In the genomic region with DNA sequence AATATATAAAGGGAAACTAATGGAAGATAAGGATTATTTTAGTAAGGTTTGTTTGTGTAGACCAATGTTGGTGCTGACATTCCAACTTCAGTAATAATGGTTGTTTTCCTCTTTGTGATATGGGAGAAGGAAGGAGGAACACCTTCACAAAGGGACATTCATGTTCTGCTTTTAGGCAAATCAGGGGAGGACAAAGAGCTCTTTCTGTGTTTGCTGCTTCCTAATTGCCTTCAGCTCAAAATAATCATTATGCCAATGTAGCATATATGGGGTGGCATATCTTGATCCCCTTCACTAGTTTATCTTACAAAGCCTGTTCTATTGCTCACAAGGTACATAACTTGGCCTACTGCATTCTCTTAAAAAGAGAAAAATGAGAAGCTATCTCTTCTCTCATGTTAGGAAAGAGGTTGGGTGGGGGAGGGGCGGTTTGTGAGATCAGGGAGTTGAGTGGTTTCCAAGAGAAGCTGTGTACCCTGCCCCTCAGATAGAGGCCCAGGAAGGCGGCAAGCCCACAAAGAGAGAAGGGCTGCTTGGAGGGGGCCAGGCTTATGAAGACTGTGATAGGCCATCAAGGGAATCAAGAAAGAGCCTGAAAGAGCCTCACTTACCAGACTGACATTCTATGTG, we compare ENCODE assay signal across 1 cellular context.
TF ChIP-seq lines count a peak whose summit lies in the region.

No MANE protein-coding gene starts in this region.

TF ChIP-seq in HepG2, 621 proteins besides CTCF, POLR2A, EP300 and RAD21 (continued from another document and continues in another):
- TF ChIP-seq NKX3-1 (CRISPR knock-in tag; IDR thresholded peaks at IDR 0.05), result no peak
- no peak for TF ChIP-seq ZFP37 (CRISPR knock-in tag; IDR thresholded peaks at IDR 0.05; ENCODE audit: borderline replicate concordance)
- TF ChIP-seq, protein P1, sequence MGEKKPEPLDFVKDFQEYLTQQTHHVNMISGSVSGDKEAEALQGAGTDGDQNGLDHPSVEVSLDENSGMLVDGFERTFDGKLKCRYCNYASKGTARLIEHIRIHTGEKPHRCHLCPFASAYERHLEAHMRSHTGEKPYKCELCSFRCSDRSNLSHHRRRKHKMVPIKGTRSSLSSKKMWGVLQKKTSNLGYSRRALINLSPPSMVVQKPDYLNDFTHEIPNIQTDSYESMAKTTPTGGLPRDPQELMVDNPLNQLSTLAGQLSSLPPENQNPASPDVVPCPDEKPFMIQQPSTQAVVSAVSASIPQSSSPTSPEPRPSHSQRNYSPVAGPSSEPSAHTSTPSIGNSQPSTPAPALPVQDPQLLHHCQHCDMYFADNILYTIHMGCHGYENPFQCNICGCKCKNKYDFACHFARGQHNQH (CRISPR knock-in tag; IDR thresholded peaks at IDR 0.05), result peak; percentile 71
- TF ChIP-seq MYC (CRISPR knock-in tag; IDR thresholded peaks at IDR 0.05; ENCODE audit: borderline replicate concordance), result no peak
- TF ChIP-seq SNRNP70 (IDR thresholded peaks at IDR 0.05; ENCODE audit: low read depth, low read length), result no peak
- TF ChIP-seq, protein P2, sequence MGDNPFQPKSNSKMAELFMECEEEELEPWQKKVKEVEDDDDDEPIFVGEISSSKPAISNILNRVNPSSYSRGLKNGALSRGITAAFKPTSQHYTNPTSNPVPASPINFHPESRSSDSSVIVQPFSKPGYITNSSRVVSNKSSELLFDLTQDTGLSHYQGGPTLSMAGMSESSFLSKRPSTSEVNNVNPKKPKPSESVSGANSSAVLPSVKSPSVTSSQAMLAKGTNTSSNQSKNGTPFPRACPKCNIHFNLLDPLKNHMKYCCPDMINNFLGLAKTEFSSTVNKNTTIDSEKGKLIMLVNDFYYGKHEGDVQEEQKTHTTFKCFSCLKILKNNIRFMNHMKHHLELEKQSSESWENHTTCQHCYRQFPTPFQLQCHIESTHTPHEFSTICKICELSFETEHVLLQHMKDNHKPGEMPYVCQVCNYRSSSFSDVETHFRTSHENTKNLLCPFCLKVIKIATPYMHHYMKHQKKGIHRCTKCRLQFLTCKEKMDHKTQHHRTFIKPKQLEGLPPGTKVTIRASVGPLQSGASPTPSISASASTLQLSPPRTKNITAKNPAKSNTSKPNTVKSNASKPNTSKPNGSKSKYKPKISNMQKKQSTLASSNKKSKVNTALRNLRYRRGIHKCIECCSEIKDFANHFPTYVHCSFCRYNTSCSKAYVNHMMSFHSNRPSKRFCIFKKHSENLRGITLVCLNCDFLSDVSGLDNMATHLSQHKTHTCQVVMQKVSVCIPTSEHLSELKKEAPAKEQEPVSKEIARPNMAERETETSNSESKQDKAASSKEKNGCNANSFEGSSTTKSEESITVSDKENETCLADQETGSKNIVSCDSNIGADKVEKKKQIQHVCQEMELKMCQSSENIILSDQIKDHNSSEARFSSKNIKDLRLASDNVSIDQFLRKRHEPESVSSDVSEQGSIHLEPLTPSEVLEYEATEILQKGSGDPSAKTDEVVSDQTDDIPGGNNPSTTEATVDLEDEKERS (CRISPR knock-in tag; IDR thresholded peaks at IDR 0.05), result no peak
- peak; percentile 74 for TF ChIP-seq ZMYM3 (CRISPR knock-in tag; IDR thresholded peaks at IDR 0.05)
- peak; percentile 71; the same call in 1 of the 2 replicates for TF ChIP-seq TSC22D2 (CRISPR knock-in tag; IDR thresholded peaks at IDR 0.05; ENCODE audit: borderline replicate concordance)
- TF ChIP-seq MEIS2 (CRISPR knock-in tag; IDR thresholded peaks at IDR 0.05), result no peak
- TF ChIP-seq ATF2 (CRISPR knock-in tag; IDR thresholded peaks at IDR 0.05), result peak; percentile 72; the same call in 1 of the 2 replicates
- TF ChIP-seq BCL6 (CRISPR knock-in tag; IDR thresholded peaks at IDR 0.05), result peak; percentile 85
- no peak for TF ChIP-seq KAT2B (IDR thresholded peaks at IDR 0.05; ENCODE audit: borderline replicate concordance, low read depth, low read length)
- TF ChIP-seq CREB1 (IDR thresholded peaks at IDR 0.05), result no peak
- peak; percentile 67 for TF ChIP-seq CREB1 (CRISPR knock-in tag; IDR thresholded peaks at IDR 0.05)
- peak; percentile 58; the same call in 1 of the 2 replicates for TF ChIP-seq KDM4B (CRISPR knock-in tag; IDR thresholded peaks at IDR 0.05)
- TF ChIP-seq KDM6A (CRISPR knock-in tag; IDR thresholded peaks at IDR 0.05; ENCODE audit: low read depth), result peak; percentile 77
- TF ChIP-seq IRF9 (CRISPR knock-in tag; IDR thresholded peaks at IDR 0.05; ENCODE audit: borderline replicate concordance), result no peak
- peak; percentile 97 for TF ChIP-seq SALL1 (CRISPR knock-in tag; IDR thresholded peaks at IDR 0.05)
- peak; percentile 54 for TF ChIP-seq HDAC2 (CRISPR knock-in tag; IDR thresholded peaks at IDR 0.05)
- no peak for TF ChIP-seq AKNA (CRISPR knock-in tag; IDR thresholded peaks at IDR 0.05; ENCODE audit: borderline replicate concordance)
- peak; percentile 78 for TF ChIP-seq CREM (IDR thresholded peaks at IDR 0.05)
- no peak for TF ChIP-seq CREM (CRISPR knock-in tag; IDR thresholded peaks at IDR 0.05)
- peak; percentile 36; the same call in 1 of the 2 replicates for TF ChIP-seq SMC3 (IDR thresholded peaks at IDR 0.05; ENCODE audit: low read length)
- no peak for TF ChIP-seq MAZ (IDR thresholded peaks at IDR 0.05; ENCODE audit: borderline replicate concordance, low read depth, low read length)
- TF ChIP-seq MAZ (CRISPR knock-in tag; IDR thresholded peaks at IDR 0.05; ENCODE audit: low read depth), result 0 out of 2 replicates have a peak, but pooled peaks have one; percentile 10
- no peak for TF ChIP-seq ZNF589 (CRISPR knock-in tag; conservative IDR thresholded peaks at IDR 0.05)
- no peak for TF ChIP-seq MEIS1 (CRISPR knock-in tag; IDR thresholded peaks at IDR 0.05; ENCODE audit: borderline replicate concordance)
- peak; percentile 81 for TF ChIP-seq ZNF792 (CRISPR knock-in tag; IDR thresholded peaks at IDR 0.05)
- TF ChIP-seq FOXO1 (CRISPR knock-in tag; IDR thresholded peaks at IDR 0.05), result peak; percentile 71; the same call in 1 of the 2 replicates
- TF ChIP-seq, protein P3, sequence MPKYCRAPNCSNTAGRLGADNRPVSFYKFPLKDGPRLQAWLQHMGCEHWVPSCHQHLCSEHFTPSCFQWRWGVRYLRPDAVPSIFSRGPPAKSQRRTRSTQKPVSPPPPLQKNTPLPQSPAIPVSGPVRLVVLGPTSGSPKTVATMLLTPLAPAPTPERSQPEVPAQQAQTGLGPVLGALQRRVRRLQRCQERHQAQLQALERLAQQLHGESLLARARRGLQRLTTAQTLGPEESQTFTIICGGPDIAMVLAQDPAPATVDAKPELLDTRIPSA (CRISPR knock-in tag; IDR thresholded peaks at IDR 0.05; ENCODE audit: borderline replicate concordance), result no peak
- TF ChIP-seq, protein P4, sequence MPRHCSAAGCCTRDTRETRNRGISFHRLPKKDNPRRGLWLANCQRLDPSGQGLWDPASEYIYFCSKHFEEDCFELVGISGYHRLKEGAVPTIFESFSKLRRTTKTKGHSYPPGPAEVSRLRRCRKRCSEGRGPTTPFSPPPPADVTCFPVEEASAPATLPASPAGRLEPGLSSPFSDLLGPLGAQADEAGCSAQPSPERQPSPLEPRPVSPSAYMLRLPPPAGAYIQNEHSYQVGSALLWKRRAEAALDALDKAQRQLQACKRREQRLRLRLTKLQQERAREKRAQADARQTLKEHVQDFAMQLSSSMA (CRISPR knock-in tag; IDR thresholded peaks at IDR 0.05), result no peak
- TF ChIP-seq SOX5 (CRISPR knock-in tag; IDR thresholded peaks at IDR 0.05; ENCODE audit: borderline replicate concordance), result peak; percentile 70
- peak; percentile 62; the same call in 1 of the 2 replicates for TF ChIP-seq RXRA (CRISPR knock-in tag; IDR thresholded peaks at IDR 0.05)
- TF ChIP-seq PHB2 (IDR thresholded peaks at IDR 0.05; ENCODE audit: partially characterized antibody), result no peak
- TF ChIP-seq NFATC3 (CRISPR knock-in tag; IDR thresholded peaks at IDR 0.05), result no peak
- no peak for TF ChIP-seq YY1 (IDR thresholded peaks at IDR 0.05; ENCODE audit: insufficient read depth, insufficient replicate concordance, low read depth, low read length)
- TF ChIP-seq ZNF781 (CRISPR knock-in tag; IDR thresholded peaks at IDR 0.05; ENCODE audit: borderline replicate concordance, not compliant biosample characterization), result peak; percentile 89
- no peak for TF ChIP-seq ZBTB1 (CRISPR knock-in tag; IDR thresholded peaks at IDR 0.05; ENCODE audit: borderline replicate concordance)
- TF ChIP-seq, protein P5, sequence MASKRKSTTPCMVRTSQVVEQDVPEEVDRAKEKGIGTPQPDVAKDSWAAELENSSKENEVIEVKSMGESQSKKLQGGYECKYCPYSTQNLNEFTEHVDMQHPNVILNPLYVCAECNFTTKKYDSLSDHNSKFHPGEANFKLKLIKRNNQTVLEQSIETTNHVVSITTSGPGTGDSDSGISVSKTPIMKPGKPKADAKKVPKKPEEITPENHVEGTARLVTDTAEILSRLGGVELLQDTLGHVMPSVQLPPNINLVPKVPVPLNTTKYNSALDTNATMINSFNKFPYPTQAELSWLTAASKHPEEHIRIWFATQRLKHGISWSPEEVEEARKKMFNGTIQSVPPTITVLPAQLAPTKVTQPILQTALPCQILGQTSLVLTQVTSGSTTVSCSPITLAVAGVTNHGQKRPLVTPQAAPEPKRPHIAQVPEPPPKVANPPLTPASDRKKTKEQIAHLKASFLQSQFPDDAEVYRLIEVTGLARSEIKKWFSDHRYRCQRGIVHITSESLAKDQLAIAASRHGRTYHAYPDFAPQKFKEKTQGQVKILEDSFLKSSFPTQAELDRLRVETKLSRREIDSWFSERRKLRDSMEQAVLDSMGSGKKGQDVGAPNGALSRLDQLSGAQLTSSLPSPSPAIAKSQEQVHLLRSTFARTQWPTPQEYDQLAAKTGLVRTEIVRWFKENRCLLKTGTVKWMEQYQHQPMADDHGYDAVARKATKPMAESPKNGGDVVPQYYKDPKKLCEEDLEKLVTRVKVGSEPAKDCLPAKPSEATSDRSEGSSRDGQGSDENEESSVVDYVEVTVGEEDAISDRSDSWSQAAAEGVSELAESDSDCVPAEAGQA (IDR thresholded peaks at IDR 0.05; ENCODE audit: low read depth), result no peak
- TF ChIP-seq, protein P5 (CRISPR knock-in tag; IDR thresholded peaks at IDR 0.05; ENCODE audit: borderline replicate concordance), result no peak
- peak; percentile 86 for TF ChIP-seq GATAD2A (CRISPR knock-in tag; IDR thresholded peaks at IDR 0.05)
- TF ChIP-seq RBM22 (optimal IDR thresholded peaks at IDR 0.05; ENCODE audit: low read length), result no peak
- TF ChIP-seq TCF7 (IDR thresholded peaks at IDR 0.05; ENCODE audit: low read depth), result peak; percentile 92
